ENCODE assay signal across 23 cellular contexts in the genomic region with DNA sequence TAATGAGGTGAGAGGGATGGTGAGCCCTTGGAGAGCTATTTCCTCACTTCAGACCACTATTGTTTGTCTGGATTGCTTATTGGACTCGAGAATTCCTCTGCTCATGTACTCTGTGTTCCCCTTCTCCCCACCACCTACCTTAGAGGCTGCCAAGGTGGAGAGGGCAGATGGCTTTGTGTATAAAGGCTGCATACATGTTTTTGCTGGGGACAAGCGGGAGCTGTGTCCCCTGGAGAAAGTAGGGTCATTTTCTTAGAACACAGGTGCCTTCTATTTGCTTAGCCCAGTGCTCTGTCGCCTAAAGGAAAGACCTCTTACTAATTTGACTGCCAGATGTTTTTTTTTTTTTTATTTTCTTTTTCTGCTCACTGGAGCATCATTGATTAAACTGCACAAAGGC.
"Had no signal": no experiment of that assay in that cellular context is flagged by ENCODE, and none has a peak within 500 bp of the region (broad histone marks: within the 10 kb centered on the region; RNA-seq: fewer than 3 reads in every experiment).

No MANE protein-coding gene starts in this region.

- H3K27me3 Mint-ChIP-seq: activated CD4-positive, alpha-beta memory T cell treated with anti-CD3 and anti-CD28 coated beads, Interleukin-2, amount 10 ng/mL, durations not matched to agents 7 days and 5 days; activated T-cell treated with anti-CD3 and anti-CD28 coated beads, Interleukin-2, amount 50 U/mL, for 24 hours; central memory CD8-positive, alpha-beta T cell; naive B cell; progenitor cell of endocrine pancreas had no signal

- H3K9ac ChIP-seq: neural progenitor cell had no signal

- H3K27me3 ChIP-seq: brain microvascular endothelial cell, colonic mucosa, gastrocnemius medialis, left lung, neural progenitor cell, right atrium auricular region, tibial artery had no signal

- DNase-seq: activated CD4-positive, alpha-beta memory T cell treated with anti-CD3 and anti-CD28 coated beads, Interleukin-2, amount 10 ng/mL, durations not matched to agents 7 days and 5 days; activated CD4-positive, alpha-beta T cell treated with anti-CD3 and anti-CD28 coated beads for 48 hours; activated CD4-positive, CD25-positive, alpha-beta regulatory T cell; activated naive CD4-positive, alpha-beta T cell treated with anti-CD3 and anti-CD28 coated beads for 36 hours; activated T-cell treated with anti-CD3 and anti-CD28 coated beads, Interleukin-2, amount 50 U/mL, for 24 hours; aorta; brain microvascular endothelial cell; colonic mucosa; gastrocnemius medialis; head of caudate nucleus; left lung; mucosa of descending colon; naive B cell; stimulated activated CD4-positive, alpha-beta T cell treated with anti-CD3 and anti-CD28 coated beads, Interleukin-2, amount 100 ng/mL, for 24 hours; stimulated activated naive CD8-positive, alpha-beta T cell treated with anti-CD3 and anti-CD28 coated beads, Interleukin-15, Interleukin-2, amounts not matched to agents 100 U/mL and 50 U/mL, for 24 hours; substantia nigra; tibial artery had no signal

- H3K9me3 ChIP-seq: colonic mucosa, gastrocnemius medialis, left lung, mucosa of descending colon, right atrium auricular region, tibial artery had no signal

- H3K36me3 Mint-ChIP-seq: naive B cell, neural progenitor cell had no signal

- H3K4me1 Mint-ChIP-seq: naive B cell, neural progenitor cell had no signal

- H3K36me3 ChIP-seq: brain microvascular endothelial cell, colonic mucosa, gastrocnemius medialis, left lung, neural progenitor cell, right atrium auricular region, tibial artery had no signal

- H3K4me3 Mint-ChIP-seq: activated CD4-positive, alpha-beta memory T cell treated with anti-CD3 and anti-CD28 coated beads, Interleukin-2, amount 10 ng/mL, durations not matched to agents 7 days and 5 days; activated naive CD4-positive, alpha-beta T cell treated with anti-CD3 and anti-CD28 coated beads for 36 hours; activated T-cell treated with anti-CD3 and anti-CD28 coated beads, Interleukin-2, amount 50 U/mL, for 24 hours; central memory CD8-positive, alpha-beta T cell; naive B cell; neural progenitor cell had no signal

- H3K27ac ChIP-seq: brain microvascular endothelial cell, colonic mucosa, left lung, neural progenitor cell, right atrium auricular region, tibial artery had no signal

- H3K9me3 Mint-ChIP-seq: activated CD4-positive, alpha-beta memory T cell treated with anti-CD3 and anti-CD28 coated beads, Interleukin-2, amount 10 ng/mL, durations not matched to agents 7 days and 5 days; activated naive CD4-positive, alpha-beta T cell treated with anti-CD3 and anti-CD28 coated beads for 36 hours; activated T-cell treated with anti-CD3 and anti-CD28 coated beads, Interleukin-2, amount 50 U/mL, for 24 hours; activated T-helper 2 cell treated with anti-CD3 and anti-CD28 coated beads, Interferon-gamma antibody, Interleukin-2, Interleukin-4, amounts not matched to agents 10 μg/mL and 5 μg/mL and 100 μg/mL, durations not matched to agents 14 hours and 24 hours and 36 hours; central memory CD8-positive, alpha-beta T cell; naive B cell; neural progenitor cell had no signal

- H3K4me1 ChIP-seq: colonic mucosa, right atrium auricular region, tibial artery had no signal

- ATAC-seq: esophagus mucosa; gastrocnemius medialis; left lung; mucosa of descending colon; stimulated activated naive CD8-positive, alpha-beta T cell treated with anti-CD3 and anti-CD28 coated beads, Interleukin-15, Interleukin-2, amounts not matched to agents 100 U/mL and 50 U/mL, for 24 hours had no signal

- H3K4me2 ChIP-seq: neural progenitor cell had no signal

- H3K27ac Mint-ChIP-seq: activated CD4-positive, alpha-beta memory T cell treated with anti-CD3 and anti-CD28 coated beads, Interleukin-2, amount 10 ng/mL, durations not matched to agents 7 days and 5 days; activated naive CD4-positive, alpha-beta T cell treated with anti-CD3 and anti-CD28 coated beads for 36 hours; activated T-cell treated with anti-CD3 and anti-CD28 coated beads, Interleukin-2, amount 50 U/mL, for 24 hours; activated T-helper 2 cell treated with anti-CD3 and anti-CD28 coated beads, Interferon-gamma antibody, Interleukin-2, Interleukin-4, amounts not matched to agents 10 μg/mL and 5 μg/mL and 100 μg/mL, durations not matched to agents 14 hours and 24 hours and 36 hours; neural progenitor cell; progenitor cell of endocrine pancreas had no signal

- H3K4me3 ChIP-seq: colonic mucosa, gastrocnemius medialis, left lung, mucosa of descending colon, neural progenitor cell, right atrium auricular region, tibial artery had no signal
